20 cellular contexts compared by ENCODE assay signal in genomic region chr16:57923841-57924240, GRCh38. TPM values are rescaled to one million over a fixed set of nuclear protein-coding genes. Genes with fewer than 3 reads are reported as not detected.
DNase-seq lines count a peak whose midpoint lies in the region; ATAC-seq, FAIRE-seq and TF ChIP-seq lines count a peak whose summit lies in the region.
"Had no signal": no experiment of that assay in that cellular context is flagged by ENCODE, and none has a peak within 500 bp of the region (broad histone marks: within the 10 kb centered on the region; RNA-seq: fewer than 3 reads in every experiment).

No MANE protein-coding gene starts in this region.

- no peaks in the 10 kb centered on the region for H3K36me3 ChIP-seq in KMS-11 (ENCODE audit: insufficient read depth)

- H3K4me3 ChIP-seq in KMS-11 (IDR thresholded peaks at IDR 0.05; ENCODE audit: insufficient read depth, low read depth, low read length): no peak overlapping the region

- DNase-seq in endothelial cell (ENCODE audit: low spot score) (no peak), foreskin keratinocyte (peak in 1 of 2 donors; percentile 74), GM19239 (ENCODE audit: insufficient read length, low spot score) (no peak), HUDEP-2 (lab: John Stamatoyannopoulos, UW; ENCODE audit: unreplicated experiment in 76 of 76) (no peak), NCI-H774 (lab: John Stamatoyannopoulos, UW) (no peak)
- DNase-seq in stimulated activated effector memory CD8-positive, alpha-beta T cell treated with anti-CD3 and anti-CD28 coated beads, Interleukin-12 subunit alpha, Interleukin-12 subunit beta, amount 100 ng/mL, for 72 hours (ENCODE audit: low spot score in 2 of 2): no peak
- DNase-seq: ACHN; Calu3; CD4-positive, alpha-beta memory T cell; DMS79 treated with DMSO at 0.1 percent for 48 hours; GF-D8; H9 had no signal

- no peaks in the 10 kb centered on the region for H4K20me1 ChIP-seq in KMS-11 (ENCODE audit: insufficient read depth)

- ATAC-seq in foreskin keratinocyte: peak; percentile 14
- no peak for ATAC-seq in stimulated activated effector memory CD8-positive, alpha-beta T cell treated with anti-CD3 and anti-CD28 coated beads, Interleukin-12 subunit alpha, Interleukin-12 subunit beta, amount 100 ng/mL, for 72 hours
- ATAC-seq: HepG2 had no signal

- H3K27ac ChIP-seq in KMS-11: 0 out of 2 replicates have a peak overlapping the region, but pooled peaks have one; percentile 3
- H3K27ac ChIP-seq in foreskin keratinocyte: no peak overlapping the region

- no peaks in the 10 kb centered on the region for H3K79me2 ChIP-seq in KMS-11 (ENCODE audit: insufficient read depth, low read depth)

- peaks cover 76% of the 10 kb centered on the region for H3K4me1 ChIP-seq in KMS-11 (ENCODE audit: low read depth, poor library complexity, severe bottlenecking)
- H3K4me1 ChIP-seq in foreskin keratinocyte: peaks cover 16% of the 10 kb centered on the region

- no peaks in the 10 kb centered on the region for H3K36me3 Mint-ChIP-seq in endothelial cell (ENCODE audit: low read depth, unreplicated experiment)
- no peaks in the 10 kb centered on the region for H3K36me3 Mint-ChIP-seq in stimulated activated effector memory CD8-positive, alpha-beta T cell treated with anti-CD3 and anti-CD28 coated beads, Interleukin-12 subunit alpha, Interleukin-12 subunit beta, amount 100 ng/mL, for 72 hours
- H3K36me3 Mint-ChIP-seq: CD14-positive monocyte; CD4-positive, alpha-beta memory T cell had no signal

- H3K9me3 Mint-ChIP-seq in endothelial cell (ENCODE audit: unreplicated experiment): no peaks in the 10 kb centered on the region
- no peaks in the 10 kb centered on the region for H3K9me3 Mint-ChIP-seq in stimulated activated effector memory CD8-positive, alpha-beta T cell treated with anti-CD3 and anti-CD28 coated beads, Interleukin-12 subunit alpha, Interleukin-12 subunit beta, amount 100 ng/mL, for 72 hours
- H3K9me3 Mint-ChIP-seq: H9 had no signal

- H3K27me3 Mint-ChIP-seq in endothelial cell (ENCODE audit: unreplicated experiment): peaks cover 4% of the 10 kb centered on the region

- no peak overlapping the region for H3K27ac Mint-ChIP-seq in endothelial cell (ENCODE audit: unreplicated experiment)
- peak overlapping the region; percentile 11 for H3K27ac Mint-ChIP-seq in stimulated activated effector memory CD8-positive, alpha-beta T cell treated with anti-CD3 and anti-CD28 coated beads, Interleukin-12 subunit alpha, Interleukin-12 subunit beta, amount 100 ng/mL, for 72 hours
- H3K27ac Mint-ChIP-seq: CD14-positive monocyte, IgD-negative memory B cell had no signal

- H3K4me3 Mint-ChIP-seq in endothelial cell (ENCODE audit: unreplicated experiment): peak overlapping the region; percentile 31
- no peak overlapping the region for H3K4me3 Mint-ChIP-seq in stimulated activated effector memory CD8-positive, alpha-beta T cell treated with anti-CD3 and anti-CD28 coated beads, Interleukin-12 subunit alpha, Interleukin-12 subunit beta, amount 100 ng/mL, for 72 hours
- H3K4me3 Mint-ChIP-seq: CD14-positive monocyte; CD4-positive, alpha-beta memory T cell; H9 had no signal

- FAIRE-seq in GM19239 (lab: Jason Lieb, UNC): no peak
- FAIRE-seq: A204.1, H1, HTR-8/SVneo had no signal

- no peak overlapping the region; the same call in 1 of the 2 replicates for H3K4me2 ChIP-seq in KMS-11

- TF ChIP-seq CTCF in KMS-11 (conservative IDR thresholded peaks at IDR 0.05; ENCODE audit: low read depth, low read length) (no peak), endothelial cell (IDR thresholded peaks at IDR 0.05; ENCODE audit: unreplicated experiment) (no peak), foreskin keratinocyte (conservative IDR thresholded peaks at IDR 0.05) (no peak)

- no peaks in the 10 kb centered on the region for H3K27me3 ChIP-seq in KMS-11 (ENCODE audit: insufficient read depth, low read depth)
- H3K27me3 ChIP-seq in foreskin keratinocyte: no peaks in the 10 kb centered on the region

- no peak overlapping the region for H2AFZ ChIP-seq in KMS-11 (ENCODE audit: low read depth)

- no peaks in the 10 kb centered on the region for H3K4me1 Mint-ChIP-seq in endothelial cell (ENCODE audit: unreplicated experiment)
- no peaks in the 10 kb centered on the region for H3K4me1 Mint-ChIP-seq in stimulated activated effector memory CD8-positive, alpha-beta T cell treated with anti-CD3 and anti-CD28 coated beads, Interleukin-12 subunit alpha, Interleukin-12 subunit beta, amount 100 ng/mL, for 72 hours
- H3K4me1 Mint-ChIP-seq: CD14-positive monocyte; CD4-positive, alpha-beta memory T cell; IgD-negative memory B cell had no signal

- no peak overlapping the region for H3K9ac ChIP-seq in KMS-11

RNA-seq across cellular contexts. Expression of gene CNGB1, which starts 47.1 kb away (rescaled TPM):
- total RNA-seq in endothelial cell (ENCODE audit: unreplicated experiment) (not detected), foreskin keratinocyte (0.14 and 0.25 TPM in 2 replicates)
- 0.08 and 0.10 TPM in 2 replicates for polyA plus RNA-seq in foreskin keratinocyte
- total RNA-seq: CD4-positive, alpha-beta memory T cell; H1; H9 had no signal
- polyA plus RNA-seq: BJ; CD14-positive monocyte; CD4-positive, alpha-beta memory T cell; H1; IgD-negative memory B cell had no signal
